In genomic region chr10:108203905-108204527, GRCh38 we compare ENCODE assay signal across 1 cellular context.
TF ChIP-seq lines count a peak whose summit lies in the region.

No MANE protein-coding gene starts in this region.

TF ChIP-seq in WTC11, 78 proteins besides CTCF, POLR2A, EP300 and RAD21 (continued from another document):
- TF ChIP-seq USF1 (CRISPR knock-in tag; IDR thresholded peaks at IDR 0.05) (no peak), TEAD4 (CRISPR knock-in tag; IDR thresholded peaks at IDR 0.05) (no peak), ATF6 (CRISPR knock-in tag; IDR thresholded peaks at IDR 0.05) (no peak), OVOL2 (CRISPR knock-in tag; IDR thresholded peaks at IDR 0.05; ENCODE audit: borderline replicate concordance) (no peak), TEAD1 (CRISPR knock-in tag; IDR thresholded peaks at IDR 0.05) (no peak), CDX4 (CRISPR knock-in tag; IDR thresholded peaks at IDR 0.05; ENCODE audit: borderline replicate concordance) (no peak), STAT6 (CRISPR knock-in tag; conservative IDR thresholded peaks at IDR 0.05; ENCODE audit: low read depth) (no peak), ZBTB21 (CRISPR knock-in tag; IDR thresholded peaks at IDR 0.05; ENCODE audit: borderline replicate concordance) (no peak), JAZF1 (CRISPR knock-in tag; IDR thresholded peaks at IDR 0.05) (no peak)
- TF ChIP-seq, protein P1, sequence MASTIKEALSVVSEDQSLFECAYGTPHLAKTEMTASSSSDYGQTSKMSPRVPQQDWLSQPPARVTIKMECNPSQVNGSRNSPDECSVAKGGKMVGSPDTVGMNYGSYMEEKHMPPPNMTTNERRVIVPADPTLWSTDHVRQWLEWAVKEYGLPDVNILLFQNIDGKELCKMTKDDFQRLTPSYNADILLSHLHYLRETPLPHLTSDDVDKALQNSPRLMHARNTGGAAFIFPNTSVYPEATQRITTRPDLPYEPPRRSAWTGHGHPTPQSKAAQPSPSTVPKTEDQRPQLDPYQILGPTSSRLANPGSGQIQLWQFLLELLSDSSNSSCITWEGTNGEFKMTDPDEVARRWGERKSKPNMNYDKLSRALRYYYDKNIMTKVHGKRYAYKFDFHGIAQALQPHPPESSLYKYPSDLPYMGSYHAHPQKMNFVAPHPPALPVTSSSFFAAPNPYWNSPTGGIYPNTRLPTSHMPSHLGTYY (CRISPR knock-in tag; IDR thresholded peaks at IDR 0.05), result no peak
- TF ChIP-seq, protein P2, sequence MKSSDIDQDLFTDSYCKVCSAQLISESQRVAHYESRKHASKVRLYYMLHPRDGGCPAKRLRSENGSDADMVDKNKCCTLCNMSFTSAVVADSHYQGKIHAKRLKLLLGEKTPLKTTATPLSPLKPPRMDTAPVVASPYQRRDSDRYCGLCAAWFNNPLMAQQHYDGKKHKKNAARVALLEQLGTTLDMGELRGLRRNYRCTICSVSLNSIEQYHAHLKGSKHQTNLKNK (CRISPR knock-in tag; IDR thresholded peaks at IDR 0.05), result no peak
